ENCODE assay signal across 29 cellular contexts in genomic region chr7:121595949-121596692, GRCh38.
"Had no signal": no experiment of that assay in that cellular context is flagged by ENCODE, and none has a peak within 500 bp of the region (broad histone marks: within the 10 kb centered on the region; RNA-seq: fewer than 3 reads in every experiment).

No MANE protein-coding gene starts in this region.

- H2AFZ ChIP-seq: hepatocyte, parathyroid adenoma had no signal

- H3K4me3 Mint-ChIP-seq: activated CD4-positive, alpha-beta T cell treated with anti-CD3 and anti-CD28 coated beads, Interleukin-2, amount 10 ng/mL, durations not matched to agents 7 days and 5 days; activated CD8-positive, alpha-beta T cell treated with anti-CD3 and anti-CD28 coated beads for 36 hours; activated T-cell treated with anti-CD3 and anti-CD28 coated beads, Interleukin-2, amount 50 U/mL, for 4 hours; activated T-helper 17 cell treated with anti-CD3 and anti-CD28 coated beads, Interleukin-2, amount 50 U/mL, for 72 hours; central memory CD8-positive, alpha-beta T cell; dendritic cell treated with granulocyte-macrophage colony-stimulating factor and Interleukin-4, amounts not matched to agents 40 ng/mL and 50 ng/mL, for 4 days; endodermal cell; mesothelial cell of epicardium; naive thymus-derived CD4-positive, alpha-beta T cell; stimulated activated naive B cell treated with anti-CD40 and anti-IgM and Interleukin-4, amounts not matched to agents 10 μg/mL and 1 μg/mL and 100 μg/mL, for 72 hours; WTC11 had no signal

- DNase-seq: activated CD4-positive, alpha-beta T cell treated with anti-CD3 and anti-CD28 coated beads for 1 hour; activated CD4-positive, alpha-beta T cell treated with anti-CD3 and anti-CD28 coated beads, Interleukin-2, amount 10 ng/mL, durations not matched to agents 7 days and 5 days; activated CD8-positive, alpha-beta T cell treated with anti-CD3 and anti-CD28 coated beads for 36 hours; activated gamma-delta T cell treated with Interleukin-2 at 50 U/mL for 16 hours; activated naive CD4-positive, alpha-beta T cell treated with anti-CD3 and anti-CD28 coated beads, Interleukin-2, amount 50 U/mL, for 16 hours; activated T-cell treated with anti-CD3 and anti-CD28 coated beads, Interleukin-2, amount 50 U/mL, for 4 hours; amygdala; endodermal cell; islet precursor cell; mammary epithelial cell; naive thymus-derived CD4-positive, alpha-beta T cell; nucleus accumbens; right cardiac atrium; stimulated activated CD4-positive, alpha-beta T cell treated with anti-CD3 and anti-CD28 coated beads, Interleukin-15, amount 100 ng/mL, for 24 hours; stimulated activated CD4-positive, alpha-beta T cell treated with anti-CD3 and anti-CD28 coated beads, Interleukin-2, amount 100 ng/mL, for 24 hours; stimulated activated naive B cell treated with anti-CD40 and anti-IgM and Interleukin-4, amounts not matched to agents 10 μg/mL and 1 μg/mL and 100 μg/mL, for 72 hours; T-helper 2 cell; tibial artery; upper lobe of right lung had no signal

- H3K27ac Mint-ChIP-seq: activated CD4-positive, alpha-beta T cell treated with anti-CD3 and anti-CD28 coated beads, Interleukin-2, amount 10 ng/mL, durations not matched to agents 7 days and 5 days; activated CD8-positive, alpha-beta T cell treated with anti-CD3 and anti-CD28 coated beads for 36 hours; activated T-helper 17 cell treated with anti-CD3 and anti-CD28 coated beads, Interleukin-2, amount 50 U/mL, for 72 hours; dendritic cell treated with granulocyte-macrophage colony-stimulating factor and Interleukin-4, amounts not matched to agents 40 ng/mL and 50 ng/mL, for 4 days; endodermal cell; mesothelial cell of epicardium; naive thymus-derived CD4-positive, alpha-beta T cell; stimulated activated naive B cell treated with anti-CD40 and anti-IgM and Interleukin-4, amounts not matched to agents 10 μg/mL and 1 μg/mL and 100 μg/mL, for 72 hours; WTC11 had no signal

- H3K4me2 ChIP-seq: hepatocyte had no signal

- H3K36me3 Mint-ChIP-seq: mesothelial cell of epicardium; naive thymus-derived CD4-positive, alpha-beta T cell; stimulated activated naive B cell treated with anti-CD40 and anti-IgM and Interleukin-4, amounts not matched to agents 10 μg/mL and 1 μg/mL and 100 μg/mL, for 72 hours had no signal

- H3K36me3 ChIP-seq: breast epithelium, gastroesophageal sphincter, suprapubic skin, tibial artery, upper lobe of right lung had no signal

- H3K27me3 ChIP-seq: breast epithelium, gastroesophageal sphincter, hepatocyte, suprapubic skin, tibial artery, upper lobe of right lung had no signal

- H3K9me3 Mint-ChIP-seq: activated CD4-positive, alpha-beta T cell treated with anti-CD3 and anti-CD28 coated beads, Interleukin-2, amount 10 ng/mL, durations not matched to agents 7 days and 5 days; activated CD8-positive, alpha-beta T cell treated with anti-CD3 and anti-CD28 coated beads for 36 hours; activated T-helper 17 cell treated with anti-CD3 and anti-CD28 coated beads, Interleukin-2, amount 50 U/mL, for 72 hours; central memory CD8-positive, alpha-beta T cell had no signal

- H3K27ac ChIP-seq: breast epithelium, gastroesophageal sphincter, hepatocyte, parathyroid adenoma, suprapubic skin, tibial artery, upper lobe of right lung had no signal

- H3K9me3 ChIP-seq: tibial artery, upper lobe of right lung had no signal

- H3K4me3 ChIP-seq: breast epithelium, gastroesophageal sphincter, hepatocyte, suprapubic skin, tibial artery, upper lobe of right lung had no signal

- H3K4me1 ChIP-seq: breast epithelium, gastroesophageal sphincter, parathyroid adenoma, suprapubic skin, tibial artery, upper lobe of right lung had no signal

- H3K9ac ChIP-seq: parathyroid adenoma had no signal

- H3K27me3 Mint-ChIP-seq: activated CD4-positive, alpha-beta T cell treated with anti-CD3 and anti-CD28 coated beads, Interleukin-2, amount 10 ng/mL, durations not matched to agents 7 days and 5 days; dendritic cell treated with granulocyte-macrophage colony-stimulating factor and Interleukin-4, amounts not matched to agents 40 ng/mL and 50 ng/mL, for 4 days had no signal

- H3K4me1 Mint-ChIP-seq: activated CD4-positive, alpha-beta T cell treated with anti-CD3 and anti-CD28 coated beads, Interleukin-2, amount 10 ng/mL, durations not matched to agents 7 days and 5 days; activated T-helper 17 cell treated with anti-CD3 and anti-CD28 coated beads, Interleukin-2, amount 50 U/mL, for 72 hours; central memory CD8-positive, alpha-beta T cell; endodermal cell; mesothelial cell of epicardium; naive thymus-derived CD4-positive, alpha-beta T cell; stimulated activated naive B cell treated with anti-CD40 and anti-IgM and Interleukin-4, amounts not matched to agents 10 μg/mL and 1 μg/mL and 100 μg/mL, for 72 hours; WTC11 had no signal
